ENCODE assay signal across 19 cellular contexts in the genomic region with DNA sequence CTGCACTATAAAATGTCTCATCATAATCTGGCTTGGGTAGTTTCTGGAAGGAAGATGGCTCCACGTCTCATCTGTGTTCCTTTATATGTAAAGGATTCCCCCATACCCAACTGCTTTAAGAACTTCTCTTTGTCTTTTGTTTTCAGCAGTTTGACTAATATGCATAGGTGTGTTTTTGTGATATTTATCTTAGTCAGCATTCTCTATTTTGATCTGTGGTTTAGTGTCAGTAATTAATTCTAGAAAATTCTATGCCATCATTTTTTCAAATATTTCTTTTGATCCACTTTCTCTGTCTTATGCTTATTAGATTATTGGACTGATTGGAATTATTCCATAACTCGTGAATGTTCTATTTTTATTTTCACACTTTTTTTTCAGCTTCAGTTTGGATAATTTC.
A peak's percentile ranks its signal among the peaks of the same experiment; 100 is the strongest.
DNase-seq lines count a peak whose midpoint lies in the region; ATAC-seq, FAIRE-seq and TF ChIP-seq lines count a peak whose summit lies in the region.
"Had no signal": no experiment of that assay in that cellular context is flagged by ENCODE, and none has a peak within 500 bp of the region (broad histone marks: within the 10 kb centered on the region; RNA-seq: fewer than 3 reads in every experiment).

No MANE protein-coding gene starts in this region.

- H3K79me2 ChIP-seq in HepG2 (ENCODE audit: insufficient read depth, low read length) = no peaks in the 10 kb centered on the region

- H4K20me1 ChIP-seq in HepG2 (ENCODE audit: insufficient read depth, low read length) = no peaks in the 10 kb centered on the region
- H4K20me1 ChIP-seq: BLaER1 had no signal

- no peak overlapping the region for H2AFZ ChIP-seq in HepG2 (ENCODE audit: low read length)

- TF ChIP-seq POLR2A in HepG2 (IDR thresholded peaks at IDR 0.05; ENCODE audit: insufficient read depth in 1 of 2, low read depth in 2 of 2, low read length in 2 of 2) = no peak
- no peak for TF ChIP-seq POLR2A in right lobe of liver (IDR thresholded peaks at IDR 0.05)

- 0% methylated on average over 2 of the region's 2 CpGs for WGBS in HepG2 (ENCODE audit: low lambda C conversion rate)
- 43% methylated on average over 2 of the region's 2 CpGs for WGBS in right lobe of liver (ENCODE audit: insufficient coverage, low coverage, low lambda C conversion rate, missing lambda C conversion rate)

- no peak for FAIRE-seq in HepG2 (lab: Jason Lieb, UNC)
- FAIRE-seq: D721Med, GM12891, GM19239 had no signal

- H3K27me3 ChIP-seq in HepG2 (ENCODE audit: control insufficient read depth in 1 of 2, insufficient read depth in 2 of 2, low read length in 2 of 2) = no peaks in the 10 kb centered on the region
- H3K27me3 ChIP-seq in right lobe of liver = no peaks in the 10 kb centered on the region
- no peaks in the 10 kb centered on the region for H3K27me3 ChIP-seq in adipocyte (replicated peaks; ENCODE audit: control insufficient read depth, insufficient read depth, low read length)
- H3K27me3 ChIP-seq in left ventricle myocardium inferior (ENCODE audit: low read depth) = no peaks in the 10 kb centered on the region
- H3K27me3 ChIP-seq: BE2C, BLaER1 had no signal

- CTCF ChIA-PET in HepG2 (lab: Yijun Ruan, JAX; ENCODE audit: low intra/inter-chr PET ratio, low total read pairs) = no interaction called here

- H3K9me3 ChIP-seq in HepG2 (ENCODE audit: low read length) = peaks cover 16% of the 10 kb centered on the region
- no peaks in the 10 kb centered on the region for H3K9me3 ChIP-seq in right lobe of liver
- H3K9me3 ChIP-seq in adipocyte (ENCODE audit: control insufficient read depth, low read length) = peaks cover 22% of the 10 kb centered on the region
- H3K9me3 ChIP-seq in left ventricle myocardium inferior (replicated peaks) = peaks cover 29% of the 10 kb centered on the region
- H3K9me3 ChIP-seq: BE2C had no signal

- H3K36me3 ChIP-seq in HepG2 (replicated peaks in 1 of 2; ENCODE audit: control insufficient read depth in 1 of 2, insufficient read depth in 2 of 2, low read length in 2 of 2) (no peaks in the 10 kb centered on the region), right lobe of liver (no peaks in the 10 kb centered on the region), adipocyte (ENCODE audit: control insufficient read depth, insufficient read depth, low read length, severe bottlenecking) (no peaks in the 10 kb centered on the region), left ventricle myocardium inferior (no peaks in the 10 kb centered on the region)
- H3K36me3 ChIP-seq: BE2C, BLaER1 had no signal

- TF ChIP-seq RAD21 in HepG2 (CRISPR knock-in tag; IDR thresholded peaks at IDR 0.05) = no peak

- TF ChIP-seq EP300 in HepG2 (IDR thresholded peaks at IDR 0.05; ENCODE audit: low read depth in 2 of 2, low read length in 2 of 2) (no peak), HepG2 (CRISPR knock-in tag; IDR thresholded peaks at IDR 0.05; ENCODE audit: borderline replicate concordance) (no peak)

- no peak overlapping the region for H3K4me2 ChIP-seq in HepG2 (ENCODE audit: low read depth, low read length)
- H3K4me2 ChIP-seq: BLaER1 had no signal

- H3K4me3 ChIP-seq in HepG2 (replicated peaks in 1 of 3; ENCODE audit: insufficient read depth in 1 of 3, low read depth in 2 of 3, low read length in 3 of 3) = no peak overlapping the region
- H3K4me3 ChIP-seq in right lobe of liver = no peak overlapping the region
- H3K4me3 ChIP-seq in adipocyte (ENCODE audit: low read length) = peak overlapping the region; percentile 23
- no peak overlapping the region for H3K4me3 ChIP-seq in left ventricle myocardium inferior
- H3K4me3 ChIP-seq: BLaER1 had no signal

- DNase-seq in HepG2 (ENCODE audit: low spot score) = no peak
- DNase-seq in right lobe of liver = no peak
- DNase-seq in adipocyte (ENCODE audit: low read depth) = no peak
- DNase-seq in left ventricle myocardium inferior = no peak
- DNase-seq in cortex of kidney (lab: John Stamatoyannopoulos, UW) = no peak
- DNase-seq: ACHN; BE2C; C1 segment of cervical spinal cord; Caco-2; Calu3; CD4-positive, alpha-beta T cell; CD8-positive, alpha-beta T cell; DMS79 treated with DMSO at 0.1 percent for 48 hours; GF-D8 had no signal

- intact Hi-C loops in HepG2 (cut with micrococcal nuclease; ENCODE audit: unreplicated experiment) = no loop called here
- intact Hi-C loops in right lobe of liver (cut with DNase I) = no loop called here
- intact Hi-C loops in left ventricle myocardium inferior (cut with micrococcal nuclease) = no loop called here

- no peak for ATAC-seq in HepG2
- ATAC-seq in right lobe of liver = no peak
- ATAC-seq: CD8-positive, alpha-beta T cell had no signal

- TF ChIP-seq CTCF in HepG2 (CRISPR knock-in tag; IDR thresholded peaks at IDR 0.05) = no peak
- TF ChIP-seq CTCF in right lobe of liver (IDR thresholded peaks at IDR 0.05) = no peak
- no peak for TF ChIP-seq CTCF in left ventricle myocardium inferior (IDR thresholded peaks at IDR 0.05; ENCODE audit: borderline replicate concordance)

- in situ Hi-C loops in HepG2 (cut with HindIII; ENCODE audit: extremely low pct_ligation_motif_present, low pct_unique_long_range_greater_than_20kb) = no loop called here

- no peak overlapping the region for H3K9ac ChIP-seq in HepG2 (ENCODE audit: insufficient read depth, low read depth, low read length)
- no peak overlapping the region for H3K9ac ChIP-seq in adipocyte (ENCODE audit: low read length)
- H3K9ac ChIP-seq: BLaER1 had no signal

- H3K27ac ChIP-seq in HepG2 (ENCODE audit: extremely low read length, insufficient read depth, low read length) = no peak overlapping the region
- no peak overlapping the region for H3K27ac ChIP-seq in right lobe of liver
- no peak overlapping the region for H3K27ac ChIP-seq in left ventricle myocardium inferior (replicated peaks)
- H3K27ac ChIP-seq: 22Rv1, BLaER1 had no signal

- no peaks in the 10 kb centered on the region for H3K4me1 ChIP-seq in HepG2 (ENCODE audit: insufficient read depth, low read length)
- H3K4me1 ChIP-seq in right lobe of liver = no peaks in the 10 kb centered on the region
- H3K4me1 ChIP-seq in adipocyte (ENCODE audit: control insufficient read depth, insufficient read depth, low read length) = no peaks in the 10 kb centered on the region
- H3K4me1 ChIP-seq in left ventricle myocardium inferior = no peaks in the 10 kb centered on the region
- H3K4me1 ChIP-seq: BE2C, BLaER1, Caco-2 had no signal

- no TSS peak for BruUV-seq in HepG2 (replicated peaks; lab: Mats Ljungman, UMichigan)

- POLR2A ChIA-PET in HepG2 (lab: Yijun Ruan, JAX) = no interaction called here

TF ChIP-seq in HepG2, 621 proteins besides CTCF, POLR2A, EP300 and RAD21:
- TF ChIP-seq MAFK (conservative IDR thresholded peaks at IDR 0.05 in 1 of 2, IDR thresholded peaks at IDR 0.05 in 1 of 2; ENCODE audit: low read length in 2 of 2) (peak; percentile 77 to 88), CHD4 (IDR thresholded peaks at IDR 0.05; ENCODE audit: borderline replicate concordance, low read length) (no peak), RBFOX2 (IDR thresholded peaks at IDR 0.05; ENCODE audit: low read depth, low read length) (no peak), TAF1 (CRISPR knock-in tag; IDR thresholded peaks at IDR 0.05) (no peak), MAFF (IDR thresholded peaks at IDR 0.05; ENCODE audit: low read depth, low read length) (peak; percentile 79)
